9 cellular contexts compared by ENCODE assay signal in the genomic region with DNA sequence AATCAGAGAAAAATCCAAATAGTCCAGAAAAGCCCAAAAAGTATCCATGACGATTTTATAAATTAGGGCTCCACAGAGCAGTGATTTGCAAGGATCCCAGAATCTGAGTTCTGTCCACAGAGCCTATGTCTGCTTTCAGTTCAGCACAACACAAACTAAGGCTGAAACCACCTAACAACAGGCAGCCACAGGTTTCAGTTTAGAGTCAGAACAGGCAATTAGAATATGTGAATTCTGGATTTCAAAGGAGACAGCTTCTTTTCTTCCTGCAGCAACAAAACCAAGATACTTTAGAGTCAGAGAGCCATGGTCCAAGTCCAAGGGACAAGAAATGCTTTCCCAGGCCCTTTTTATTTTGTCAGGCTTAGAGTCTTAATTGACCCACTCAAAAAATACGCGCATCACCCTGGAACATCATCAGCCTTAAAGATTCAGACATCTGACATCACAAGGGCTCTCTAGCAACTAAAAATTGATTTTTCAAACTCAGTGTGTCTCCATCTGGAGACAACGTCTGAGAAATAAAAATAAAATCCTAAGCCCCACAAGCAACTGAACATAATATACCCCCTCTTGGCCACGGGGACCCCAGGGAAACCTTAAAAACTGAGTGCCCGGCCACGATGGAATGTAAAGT. TPM values are rescaled to one million over a fixed set of nuclear protein-coding genes. Genes with fewer than 3 reads are reported as not detected.
DNase-seq lines count a peak whose midpoint lies in the region; ATAC-seq lines count a peak whose summit lies in the region.
"Had no signal": no experiment of that assay in that cellular context is flagged by ENCODE, and none has a peak within 500 bp of the region (broad histone marks: within the 10 kb centered on the region; RNA-seq: fewer than 3 reads in every experiment).

No MANE protein-coding gene starts in this region.

- H3K27me3 Mint-ChIP-seq in stimulated activated naive CD8-positive, alpha-beta T cell treated with anti-CD3 and anti-CD28 coated beads, Interleukin-15, amount 100 ng/mL, for 72 hours: peaks cover 57% of the 10 kb centered on the region
- H3K27me3 Mint-ChIP-seq in naive thymus-derived CD8-positive, alpha-beta T cell: peaks cover 3 to 25% (median 11%) of the 10 kb centered on the region in 5 donors

- ATAC-seq in GM18868 (IDR thresholded peaks at IDR 0.05; ENCODE audit: unreplicated experiment) (peak; percentile 79), HG02759 (IDR thresholded peaks at IDR 0.05; ENCODE audit: unreplicated experiment) (peak; percentile 80), right cardiac atrium (peak in 1 of 2 donors; percentile 25)
- peak; percentile 95 for ATAC-seq in stimulated activated naive CD8-positive, alpha-beta T cell treated with anti-CD3 and anti-CD28 coated beads, Interleukin-15, amount 100 ng/mL, for 72 hours
- no peak for ATAC-seq in naive thymus-derived CD8-positive, alpha-beta T cell

- POLR2A ChIA-PET in naive thymus-derived CD8-positive, alpha-beta T cell (lab: Charles Lee): no interaction called here

- no peak overlapping the region for H3K4me3 Mint-ChIP-seq in stimulated activated naive CD8-positive, alpha-beta T cell treated with anti-CD3 and anti-CD28 coated beads, Interleukin-15, amount 100 ng/mL, for 72 hours
- H3K4me3 Mint-ChIP-seq in naive thymus-derived CD8-positive, alpha-beta T cell: no peak overlapping the region

- H3K4me3 ChIP-seq in SJSA1: no peak overlapping the region
- H3K4me3 ChIP-seq in right cardiac atrium (ENCODE audit: low read length): no peak overlapping the region

- no peaks in the 10 kb centered on the region for H3K9me3 Mint-ChIP-seq in stimulated activated naive CD8-positive, alpha-beta T cell treated with anti-CD3 and anti-CD28 coated beads, Interleukin-15, amount 100 ng/mL, for 72 hours
- H3K9me3 Mint-ChIP-seq in naive thymus-derived CD8-positive, alpha-beta T cell: peaks cover 0 to 5% (median 0%) of the 10 kb centered on the region in 9 donors

- H3K9me3 ChIP-seq in SJSA1 (replicated peaks): no peaks in the 10 kb centered on the region
- no peaks in the 10 kb centered on the region for H3K9me3 ChIP-seq in right cardiac atrium (ENCODE audit: control insufficient read depth, low read length)
- H3K9me3 ChIP-seq: neutrophil had no signal

- H3K27me3 ChIP-seq in SJSA1 (replicated peaks) (no peaks in the 10 kb centered on the region), right cardiac atrium (ENCODE audit: control insufficient read depth, insufficient read depth) (no peaks in the 10 kb centered on the region)

- H3K4me1 ChIP-seq in SJSA1 (replicated peaks) (peaks cover 29% of the 10 kb centered on the region), right cardiac atrium (ENCODE audit: control insufficient read depth, insufficient read depth, low read length) (peaks cover 18% of the 10 kb centered on the region)

- 37% methylated on average over 7 of the region's 7 CpGs for WGBS in right cardiac atrium

- no peak overlapping the region for H3K27ac Mint-ChIP-seq in stimulated activated naive CD8-positive, alpha-beta T cell treated with anti-CD3 and anti-CD28 coated beads, Interleukin-15, amount 100 ng/mL, for 72 hours
- H3K27ac Mint-ChIP-seq in naive thymus-derived CD8-positive, alpha-beta T cell: no peak overlapping the region

- intact Hi-C loops in right cardiac atrium (cut with DNase I): no loop called here

- DNase-seq in SJSA1 (ENCODE audit: low read depth in 1 of 2, low spot score in 2 of 2): no peak
- no peak for DNase-seq in right cardiac atrium
- peak in 1 of 2 donors; percentile 39 for DNase-seq in stimulated activated naive CD8-positive, alpha-beta T cell treated with anti-CD3 and anti-CD28 coated beads, Interleukin-15, amount 100 ng/mL, for 72 hours
- no peak for DNase-seq in epidermal melanocyte (ENCODE audit: insufficient read length, low spot score)
- no peak for DNase-seq in NCI-H345 (lab: John Stamatoyannopoulos, UW)
- DNase-seq in naive thymus-derived CD8-positive, alpha-beta T cell: no peak

- no peaks in the 10 kb centered on the region for H3K36me3 ChIP-seq in SJSA1
- H3K36me3 ChIP-seq: neutrophil had no signal

- H3K27ac ChIP-seq in SJSA1 (peak overlapping the region; percentile 96), right cardiac atrium (ENCODE audit: low read length) (peak overlapping the region; percentile 96)
- H3K27ac ChIP-seq: neutrophil had no signal

- H3K36me3 Mint-ChIP-seq in naive thymus-derived CD8-positive, alpha-beta T cell: peaks cover 1 to 10% (median 2%) of the 10 kb centered on the region in 3 donors

- H3K4me1 Mint-ChIP-seq in stimulated activated naive CD8-positive, alpha-beta T cell treated with anti-CD3 and anti-CD28 coated beads, Interleukin-15, amount 100 ng/mL, for 72 hours: peaks cover 25% of the 10 kb centered on the region
- peaks cover 0 to 22% (median under 1%) of the 10 kb centered on the region in 4 donors for H3K4me1 Mint-ChIP-seq in naive thymus-derived CD8-positive, alpha-beta T cell

RNA-seq across cellular contexts. Expression of a gene that starts 23.7 kb away (rescaled TPM):
- 9.0 and 12.9 TPM in 2 replicates for total RNA-seq in SJSA1 (2014; rRNA removed; shearing (Covaris generic))
- 10 to 100 TPM in 3 of 4 donors, 1 to 10 TPM in 1; 8.1 to 14.9 (median 13.7) TPM for total RNA-seq in right cardiac atrium
- 10.2 TPM for polyA plus RNA-seq in right cardiac atrium
- total RNA-seq in naive thymus-derived CD8-positive, alpha-beta T cell: under 1 TPM; 0.57 to 0.58 TPM
- polyA plus RNA-seq in naive thymus-derived CD8-positive, alpha-beta T cell: 1 to 10 TPM; 1.0 to 3.2 (median 2.6) TPM

RNA-seq across cellular contexts. Expression of a gene that starts 26.3 kb away (rescaled TPM):
- not detected in 2 replicates for total RNA-seq in SJSA1 (2014; rRNA removed; shearing (Covaris generic))
- total RNA-seq in right cardiac atrium: not detected
- polyA plus RNA-seq in right cardiac atrium: not detected
- total RNA-seq in naive thymus-derived CD8-positive, alpha-beta T cell: not detected
- polyA plus RNA-seq in naive thymus-derived CD8-positive, alpha-beta T cell: not detected

RNA-seq across cellular contexts. Expression of a gene that starts 40.9 kb away (rescaled TPM):
- total RNA-seq in SJSA1 (2014; rRNA removed; shearing (Covaris generic)): 1.8 and 5.2 TPM in 2 replicates
- total RNA-seq in right cardiac atrium: 10 to 100 TPM; 12.6 to 41.2 (median 29.0) TPM
- polyA plus RNA-seq in right cardiac atrium: 35.9 TPM
- 1 to 10 TPM; 2.9 to 3.7 TPM for total RNA-seq in naive thymus-derived CD8-positive, alpha-beta T cell
- polyA plus RNA-seq in naive thymus-derived CD8-positive, alpha-beta T cell: 1 to 10 TPM; 1.0 to 6.9 (median 2.9) TPM

RNA-seq across cellular contexts. Expression of a gene that starts 49.7 kb away (rescaled TPM):
- 0.44 and 2.2 TPM in 2 replicates for total RNA-seq in SJSA1 (2014; rRNA removed; shearing (Covaris generic))
- total RNA-seq in right cardiac atrium: 1 to 10 TPM; 3.2 to 8.7 (median 6.6) TPM
- polyA plus RNA-seq in right cardiac atrium: 4.2 TPM
- total RNA-seq in naive thymus-derived CD8-positive, alpha-beta T cell: 1 to 10 TPM; 5.6 to 7.0 TPM
- polyA plus RNA-seq in naive thymus-derived CD8-positive, alpha-beta T cell: 1 to 10 TPM; 3.7 to 7.0 (median 5.7) TPM

Comparison
In these comparisons a context has a peak if more than half of its experiments do, and no peak if none do; other contexts are left out.
1. ATAC-seq: peak in GM18868 (single experiment), HG02759 (single experiment) and stimulated activated naive CD8-positive, alpha-beta T cell treated with anti-CD3 and anti-CD28 coated beads, Interleukin-15, amount 100 ng/mL, for 72 hours (single experiment); none in naive thymus-derived CD8-positive, alpha-beta T cell (0 of 2).